ENCODE assay signal across 24 cellular contexts in genomic region chr9:79277916-79278447, GRCh38.
"Had no signal": no experiment of that assay in that cellular context is flagged by ENCODE, and none has a peak within 500 bp of the region (broad histone marks: within the 10 kb centered on the region; RNA-seq: fewer than 3 reads in every experiment).

No MANE protein-coding gene starts in this region.

- H3K4me2 ChIP-seq: neural progenitor cell had no signal

- H3K27ac ChIP-seq: colonic mucosa, esophagus squamous epithelium, heart right ventricle, left lung, neural progenitor cell, ovary, psoas muscle, right lobe of liver, thoracic aorta, tibial nerve, upper lobe of left lung had no signal

- H3K4me1 ChIP-seq: colonic mucosa, esophagus squamous epithelium, heart right ventricle, left lung, psoas muscle, right lobe of liver, tibial nerve, upper lobe of left lung had no signal

- H3K9ac ChIP-seq: neural progenitor cell had no signal

- H3K9me3 ChIP-seq: colonic mucosa, esophagus squamous epithelium, heart right ventricle, left lung, mucosa of descending colon, ovary, psoas muscle, right lobe of liver, thoracic aorta, tibial nerve, upper lobe of left lung had no signal

- H3K4me3 ChIP-seq: colonic mucosa, esophagus squamous epithelium, heart right ventricle, left lung, mucosa of descending colon, neural progenitor cell, ovary, psoas muscle, right lobe of liver, thoracic aorta, tibial nerve, upper lobe of left lung had no signal

- H3K36me3 ChIP-seq: colonic mucosa, esophagus squamous epithelium, heart right ventricle, left lung, neural progenitor cell, ovary, right lobe of liver, thoracic aorta, tibial nerve, upper lobe of left lung had no signal

- H3K27me3 ChIP-seq: colonic mucosa, esophagus squamous epithelium, left lung, neural progenitor cell, ovary, right lobe of liver, tibial nerve, upper lobe of left lung had no signal

- DNase-seq: colonic mucosa; effector CD8-positive, alpha-beta T cell; esophagus squamous epithelium; foreskin melanocyte; glutamatergic neuron; heart right ventricle; hippocampal formation; left cardiac atrium; mesenchymal stem cell; mucosa of descending colon; naive B cell; occipital lobe; ovary; psoas muscle; right lobe of liver; small intestine; stimulated activated CD4-positive, alpha-beta T cell treated with anti-CD3 and anti-CD28 coated beads, Interleukin-15, amount 100 ng/mL, for 24 hours; stimulated activated CD4-positive, alpha-beta T cell treated with anti-CD3 and anti-CD28 coated beads, Interleukin-2, amount 100 ng/mL, for 48 hours; stimulated activated naive B cell treated with anti-CD40 and anti-IgM and Interleukin-4, amounts not matched to agents 10 μg/mL and 1 μg/mL and 100 μg/mL, for 72 hours had no signal

- H2AFZ ChIP-seq: neural progenitor cell had no signal
